In genomic region chr5:151414536-151414935, GRCh38 we compare ENCODE assay signal across 26 cellular contexts.
"Had no signal": no experiment of that assay in that cellular context is flagged by ENCODE, and none has a peak within 500 bp of the region (broad histone marks: within the 10 kb centered on the region; RNA-seq: fewer than 3 reads in every experiment).

No MANE protein-coding gene starts in this region.

- H3K27ac ChIP-seq: brain microvascular endothelial cell, esophagus muscularis mucosa, foreskin keratinocyte, gastroesophageal sphincter, heart right ventricle had no signal

- H3K4me3 Mint-ChIP-seq: activated CD4-positive, alpha-beta T cell treated with anti-CD3 and anti-CD28 coated beads, Interleukin-2, amount 10 ng/mL, durations not matched to agents 7 days and 5 days; activated CD8-positive, alpha-beta T cell treated with anti-CD3 and anti-CD28 coated beads for 36 hours; activated naive CD8-positive, alpha-beta T cell; activated T-cell treated with anti-CD3 and anti-CD28 coated beads, Interleukin-2, amount 50 U/mL, for 4 hours; activated T-helper 17 cell treated with anti-CD3 and anti-CD28 coated beads, Interleukin-2, amount 50 U/mL, for 72 hours; effector memory CD8-positive, alpha-beta T cell; WTC11 had no signal

- H3K27ac Mint-ChIP-seq: activated CD4-positive, alpha-beta T cell treated with anti-CD3 and anti-CD28 coated beads, Interleukin-2, amount 10 ng/mL, durations not matched to agents 7 days and 5 days; activated CD8-positive, alpha-beta T cell treated with anti-CD3 and anti-CD28 coated beads for 36 hours; activated naive CD8-positive, alpha-beta T cell; activated T-helper 17 cell treated with anti-CD3 and anti-CD28 coated beads, Interleukin-2, amount 50 U/mL, for 72 hours; effector memory CD8-positive, alpha-beta T cell; WTC11 had no signal

- H3K36me3 ChIP-seq: brain microvascular endothelial cell, esophagus muscularis mucosa, gastroesophageal sphincter, heart right ventricle had no signal

- H3K9me3 Mint-ChIP-seq: activated T-helper 17 cell treated with anti-CD3 and anti-CD28 coated beads, Interleukin-2, amount 50 U/mL, for 72 hours; effector memory CD8-positive, alpha-beta T cell had no signal

- DNase-seq: activated CD4-positive, alpha-beta T cell treated with anti-CD3 and anti-CD28 coated beads for 1 hour; activated CD4-positive, alpha-beta T cell treated with anti-CD3 and anti-CD28 coated beads for 4 hours; activated CD4-positive, alpha-beta T cell treated with anti-CD3 and anti-CD28 coated beads, Interleukin-2, amount 10 ng/mL, durations not matched to agents 7 days and 5 days; activated CD4-positive, alpha-beta T cell treated with anti-CD3 and anti-CD28 coated beads, Interleukin-2, amount 50 U/mL, for 4 hours; activated CD8-positive, alpha-beta memory T cell treated with anti-CD3 and anti-CD28 coated beads for 24 hours; activated CD8-positive, alpha-beta T cell treated with anti-CD3 and anti-CD28 coated beads for 36 hours; activated effector memory CD4-positive, alpha-beta T cell treated with Interleukin-2 at 50 U/mL for 16 hours; activated gamma-delta T cell treated with Interleukin-2 at 50 U/mL for 16 hours; activated naive CD4-positive, alpha-beta T cell treated with anti-CD3 and anti-CD28 coated beads, Interleukin-2, amount 50 U/mL, for 16 hours; activated naive CD4-positive, alpha-beta T cell treated with Interleukin-2 at 50 U/mL for 16 hours; activated T-cell treated with anti-CD3 and anti-CD28 coated beads, Interleukin-2, amount 50 U/mL, for 4 hours; amniotic stem cell; anterior cingulate cortex; brain microvascular endothelial cell; cortex of kidney; dermis blood vessel endothelial cell; effector CD4-positive, alpha-beta T cell; effector memory CD8-positive, alpha-beta T cell; foreskin keratinocyte; heart right ventricle; T-helper 2 cell had no signal

- H3K4me1 ChIP-seq: esophagus muscularis mucosa, foreskin keratinocyte, gastroesophageal sphincter, heart right ventricle had no signal

- ATAC-seq: activated CD8-positive, alpha-beta T cell treated with anti-CD3 and anti-CD28 coated beads for 36 hours; activated T-cell treated with anti-CD3 and anti-CD28 coated beads, Interleukin-2, amount 50 U/mL, for 4 hours; activated T-helper 17 cell treated with anti-CD3 and anti-CD28 coated beads, Interleukin-2, amount 50 U/mL, for 72 hours; effector memory CD8-positive, alpha-beta T cell; foreskin keratinocyte; gastroesophageal sphincter; heart right ventricle; WTC11 had no signal

- H3K4me1 Mint-ChIP-seq: activated CD4-positive, alpha-beta T cell treated with anti-CD3 and anti-CD28 coated beads, Interleukin-2, amount 10 ng/mL, durations not matched to agents 7 days and 5 days; activated T-helper 17 cell treated with anti-CD3 and anti-CD28 coated beads, Interleukin-2, amount 50 U/mL, for 72 hours; WTC11 had no signal

- H3K4me3 ChIP-seq: esophagus muscularis mucosa, gastroesophageal sphincter, heart right ventricle had no signal

- H3K27me3 ChIP-seq: brain microvascular endothelial cell had no signal
